In genomic region chr20:50163570-50164317, GRCh38 we compare ENCODE assay signal across 11 cellular contexts. TPM values are rescaled to one million over a fixed set of nuclear protein-coding genes. Genes with fewer than 3 reads are reported as not detected.
DNase-seq lines count a peak whose midpoint lies in the region; ATAC-seq, FAIRE-seq and TF ChIP-seq lines count a peak whose summit lies in the region.
"Had no signal": no experiment of that assay in that cellular context is flagged by ENCODE, and none has a peak within 500 bp of the region (broad histone marks: within the 10 kb centered on the region; RNA-seq: fewer than 3 reads in every experiment).

No MANE protein-coding gene starts in this region.

- H3K4me1 Mint-ChIP-seq in natural killer cell treated with Interleukin-12 subunit alpha and Interleukin-12 subunit beta and Interleukin-15 and Interleukin-18, amount 100 ng/mL, for 72 hours (ENCODE audit: low read depth in 2 of 2), result peaks cover 11% of the 10 kb centered on the region in 2 donors

- H3K9ac ChIP-seq in Karpas-422 (ENCODE audit: low read length), result no peak overlapping the region

- no peak overlapping the region for H3K4me3 ChIP-seq in fibroblast of mammary gland (ENCODE audit: control insufficient read depth, low read depth, low read length)
- H3K4me3 ChIP-seq in prostate gland, result no peak overlapping the region
- H3K4me3 ChIP-seq in Karpas-422 (ENCODE audit: low read length), result no peak overlapping the region

- H3K9me3 ChIP-seq in prostate gland (no peaks in the 10 kb centered on the region), Karpas-422 (ENCODE audit: low read length) (no peaks in the 10 kb centered on the region)

- H3K27ac ChIP-seq in prostate gland (peak overlapping the region; percentile 43 to 46), Karpas-422 (ENCODE audit: low read length) (no peak overlapping the region)

- H3K9me2 ChIP-seq in Karpas-422 (replicated peaks; ENCODE audit: insufficient read depth, low read length), result no peaks in the 10 kb centered on the region

- H3K27me3 ChIP-seq in prostate gland (replicated peaks; ENCODE audit: insufficient read depth), result no peaks in the 10 kb centered on the region
- H3K27me3 ChIP-seq in Karpas-422 (ENCODE audit: low read length), result no peaks in the 10 kb centered on the region

- H2AFZ ChIP-seq in Karpas-422 (ENCODE audit: low read length), result no peak overlapping the region

- H3K4me3 Mint-ChIP-seq in natural killer cell treated with Interleukin-12 subunit alpha and Interleukin-12 subunit beta and Interleukin-15 and Interleukin-18, amount 100 ng/mL, for 72 hours, result no peak overlapping the region

- intact Hi-C loops in prostate gland (cut with DNase I), result no loop called here

- H3K4me1 ChIP-seq in prostate gland (replicated peaks), result no peaks in the 10 kb centered on the region
- H3K4me1 ChIP-seq in Karpas-422 (ENCODE audit: low read length), result peaks cover 8% of the 10 kb centered on the region

- H3K27ac Mint-ChIP-seq in natural killer cell treated with Interleukin-12 subunit alpha and Interleukin-12 subunit beta and Interleukin-15 and Interleukin-18, amount 100 ng/mL, for 72 hours, result no peak overlapping the region

- no peaks in the 10 kb centered on the region for H3K36me3 ChIP-seq in prostate gland
- H3K36me3 ChIP-seq in Karpas-422 (ENCODE audit: insufficient read depth, low read length), result no peaks in the 10 kb centered on the region

- no peak for ATAC-seq in HG03457 (IDR thresholded peaks at IDR 0.05; ENCODE audit: unreplicated experiment)
- no peak for ATAC-seq in natural killer cell treated with Interleukin-12 subunit alpha and Interleukin-12 subunit beta and Interleukin-15 and Interleukin-18, amount 100 ng/mL, for 72 hours

- no peaks in the 10 kb centered on the region for H4K20me1 ChIP-seq in Karpas-422 (ENCODE audit: insufficient read depth, low read depth, low read length)

- FAIRE-seq in RCC 7860 (lab: Jason Lieb, UNC), result no peak

- H3K4me2 ChIP-seq in Karpas-422 (ENCODE audit: low read depth, low read length, poor library complexity, severe bottlenecking), result no peak overlapping the region

- TF ChIP-seq CTCF in fibroblast of mammary gland (conservative IDR thresholded peaks at IDR 0.05; ENCODE audit: control insufficient read depth, insufficient read depth, low read depth, low read length), result no peak
- no peak for TF ChIP-seq CTCF in prostate gland (IDR thresholded peaks at IDR 0.05)

- DNase-seq in EH (ENCODE audit: low read depth) (peak; percentile 37), RCC 7860 (ENCODE audit: low spot score) (peak; percentile 18), fibroblast of mammary gland (ENCODE audit: low read depth) (peak; percentile 72), prostate gland (ENCODE audit: low spot score) (no peak), Karpas-422 (no peak), activated gamma-delta T cell treated with Interleukin-2 at 50 U/mL for 16 hours (no peak)
- no peak for DNase-seq in natural killer cell treated with Interleukin-12 subunit alpha and Interleukin-12 subunit beta and Interleukin-15 and Interleukin-18, amount 100 ng/mL, for 72 hours (ENCODE audit: low spot score)
- DNase-seq: DND-41; effector CD8-positive, alpha-beta T cell; NCI-H1417 had no signal

- H3K27me3 Mint-ChIP-seq in natural killer cell treated with Interleukin-12 subunit alpha and Interleukin-12 subunit beta and Interleukin-15 and Interleukin-18, amount 100 ng/mL, for 72 hours, result no peaks in the 10 kb centered on the region

- H3K9me3 Mint-ChIP-seq in natural killer cell treated with Interleukin-12 subunit alpha and Interleukin-12 subunit beta and Interleukin-15 and Interleukin-18, amount 100 ng/mL, for 72 hours, result no peaks in the 10 kb centered on the region

- no peak for TF ChIP-seq POLR2A in prostate gland (IDR thresholded peaks at IDR 0.05)

- H3K79me2 ChIP-seq in Karpas-422 (ENCODE audit: low read length), result no peaks in the 10 kb centered on the region

- 53% methylated on average over 9 of the region's 9 CpGs for WGBS in prostate gland

- H3K36me3 Mint-ChIP-seq in natural killer cell treated with Interleukin-12 subunit alpha and Interleukin-12 subunit beta and Interleukin-15 and Interleukin-18, amount 100 ng/mL, for 72 hours, result no peaks in the 10 kb centered on the region

RNA-seq across cellular contexts. Expression of gene PEDS1, which starts 10.2 kb away (rescaled TPM):
- total RNA-seq in prostate gland, result 10 to 100 TPM; 34.5 to 54.8 TPM
- 14.5 and 29.7 TPM in 2 replicates for total RNA-seq in Karpas-422 (2014; rRNA removed; shearing (Covaris generic); ENCODE audit: low replicate concordance)
- 10 to 100 TPM; 31.2 to 33.8 TPM for total RNA-seq in natural killer cell treated with Interleukin-12 subunit alpha and Interleukin-12 subunit beta and Interleukin-15 and Interleukin-18, amount 100 ng/mL, for 72 hours

RNA-seq across cellular contexts. Expression of gene CEBPB, which starts 26.9 kb away (rescaled TPM):
- total RNA-seq in prostate gland, result 10 to 100 TPM; 72.8 to 77.2 TPM
- total RNA-seq in Karpas-422 (2014; rRNA removed; shearing (Covaris generic); ENCODE audit: low replicate concordance), result 24.4 and 49.1 TPM in 2 replicates
- total RNA-seq in natural killer cell treated with Interleukin-12 subunit alpha and Interleukin-12 subunit beta and Interleukin-15 and Interleukin-18, amount 100 ng/mL, for 72 hours, result 100 to 1,000 TPM; 153 to 167 TPM

RNA-seq across cellular contexts. Expression of gene UBE2V1, which starts 50.8 kb away (rescaled TPM):
- 10 to 100 TPM; 47.1 to 64.7 TPM for total RNA-seq in prostate gland
- 76.7 and 95.6 TPM in 2 replicates for total RNA-seq in Karpas-422 (2014; rRNA removed; shearing (Covaris generic); ENCODE audit: low replicate concordance)
- total RNA-seq in natural killer cell treated with Interleukin-12 subunit alpha and Interleukin-12 subunit beta and Interleukin-15 and Interleukin-18, amount 100 ng/mL, for 72 hours, result 100 to 1,000 TPM; 198 to 240 TPM

Comparison
In these comparisons a context has a peak if more than half of its experiments do, and no peak if none do; other contexts are left out.
1. DNase-seq: peak in EH (single experiment), RCC 7860 (single experiment) and fibroblast of mammary gland (single experiment); none in prostate gland (single experiment), Karpas-422 (single experiment), activated gamma-delta T cell treated with Interleukin-2 at 50 U/mL for 16 hours (single experiment) and natural killer cell treated with Interleukin-12 subunit alpha and Interleukin-12 subunit beta and Interleukin-15 and Interleukin-18, amount 100 ng/mL, for 72 hours (single experiment).